ENCODE assay signal across 6 cellular contexts in the genomic region with DNA sequence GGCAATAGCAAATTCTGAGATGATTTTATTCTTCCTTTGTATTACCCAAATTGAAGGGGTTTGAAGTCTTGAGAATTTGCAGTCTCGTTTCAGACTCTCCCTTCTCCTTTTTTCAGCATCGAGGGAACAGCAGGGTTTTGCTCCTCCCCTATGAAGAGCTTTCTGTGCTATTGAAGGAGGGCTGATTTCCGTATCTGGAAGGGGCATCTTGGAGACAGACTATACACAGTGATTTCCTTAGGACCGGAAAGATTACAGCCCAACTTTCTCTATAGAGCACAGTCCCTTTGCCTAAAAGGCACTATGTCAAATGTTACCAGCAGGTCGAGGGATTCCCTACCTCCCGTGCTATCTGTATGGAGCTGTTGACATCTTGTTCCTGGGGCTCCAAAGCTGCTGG. TPM values are rescaled to one million over a fixed set of nuclear protein-coding genes. Genes with fewer than 3 reads are reported as not detected.
DNase-seq lines count a peak whose midpoint lies in the region; ATAC-seq, FAIRE-seq and TF ChIP-seq lines count a peak whose summit lies in the region.
"Not testable (repeated sequence)": the region's sequence is repeated elsewhere in the genome, so short reads cannot be mapped to it uniquely, and the experiment has no call there.

No MANE protein-coding gene starts in this region.

- in situ Hi-C loops in K562 (cut with MboI): not testable (repeated sequence)

- not testable (repeated sequence) for H3K9ac ChIP-seq in K562 (ENCODE audit: insufficient read depth in 1 of 2, low read depth in 2 of 2, low read length in 2 of 2); neural progenitor cell

- not testable (repeated sequence) for FAIRE-seq in K562 (lab: Jason Lieb, UNC)

- not testable (repeated sequence) for BruUV-seq in K562 (replicated peaks; lab: Mats Ljungman, UMichigan)

- H3K9me3 ChIP-seq in K562 (replicated peaks; ENCODE audit: control insufficient read depth, insufficient read depth, low read depth, low read length); neural progenitor cell (ENCODE audit: low read depth): not testable (repeated sequence)

- H3K4me1 Mint-ChIP-seq in neural progenitor cell: peaks cover 26% of the 10 kb centered on the region

- H3K79me2 ChIP-seq in K562 (ENCODE audit: control insufficient read depth, insufficient read depth, low read length); neural progenitor cell (ENCODE audit: low read depth): not testable (repeated sequence)

- H3K27me3 Mint-ChIP-seq in neural progenitor cell (ENCODE audit: insufficient read depth, low read depth): not testable (repeated sequence)

- H4K20me1 ChIP-seq in K562 (replicated peaks; ENCODE audit: control insufficient read depth, insufficient read depth, low read length); neural progenitor cell (ENCODE audit: low read depth): not testable (repeated sequence)

- TF ChIP-seq EP300 in K562 (IDR thresholded peaks at IDR 0.05; ENCODE audit: low read length): not testable (repeated sequence)

- ATAC-seq in K562: not testable (repeated sequence)

- not testable (repeated sequence) for H3K27me3 ChIP-seq in K562 (ENCODE audit: control insufficient read depth in 2 of 2, insufficient read depth in 2 of 2, low read length in 2 of 2); neural progenitor cell

- H3K4me3 Mint-ChIP-seq in neural progenitor cell: peak overlapping the region; percentile 34

- TF ChIP-seq RAD21 in K562 (CRISPR knock-in tag; conservative IDR thresholded peaks at IDR 0.05 in 1 of 2, IDR thresholded peaks at IDR 0.05 in 1 of 2): not testable (repeated sequence)

- not testable (repeated sequence) for H3K27ac Mint-ChIP-seq in neural progenitor cell

- not testable (repeated sequence) for H2AFZ ChIP-seq in K562 (ENCODE audit: low read depth, low read length)
- H2AFZ ChIP-seq in neural progenitor cell (replicated peaks): peak overlapping the region; percentile 76

- not testable (repeated sequence) for H3K36me3 Mint-ChIP-seq in neural progenitor cell

- not testable (repeated sequence) for TF ChIP-seq CTCF in VCaP (conservative IDR thresholded peaks at IDR 0.05); K562 (IDR thresholded peaks at IDR 0.05 in 2 of 3, conservative IDR thresholded peaks at IDR 0.05 in 1 of 3; ENCODE audit: insufficient read depth in 2 of 3, low read depth in 1 of 3, low read length in 3 of 3); neural progenitor cell (IDR thresholded peaks at IDR 0.05)

- peak; percentile 9 for DNase-seq in DMS79 treated with DMSO at 0.1 percent for 48 hours (lab: John Stamatoyannopoulos, UW)
- peak; percentile 35 for DNase-seq in NCI-H2227 (lab: John Stamatoyannopoulos, UW; ENCODE audit: unreplicated experiment)
- peak; percentile 18 for DNase-seq in OCI-M1 (lab: John Stamatoyannopoulos, UW)
- not testable (repeated sequence) for DNase-seq in K562 (ENCODE audit: extremely low read depth in 1 of 4, low spot score in 3 of 4); neural progenitor cell (ENCODE audit: low spot score)

- WGBS in K562 (ENCODE audit: insufficient coverage, low coverage, missing lambda C conversion rate): 3% methylated on average over 6 of the region's 6 CpGs

- peak overlapping the region; percentile 21; the same call in 1 of the 2 replicates for H3K27ac ChIP-seq in VCaP
- H3K27ac ChIP-seq in K562 (ENCODE audit: extremely low read depth, low read depth, low read length); neural progenitor cell: not testable (repeated sequence)

- POLR2A ChIA-PET in K562 (lab: Yijun Ruan, JAX): not testable (repeated sequence)

- intact Hi-C loops in K562 (cut with micrococcal nuclease): not testable (repeated sequence)

- TF ChIP-seq POLR2A in K562 (conservative IDR thresholded peaks at IDR 0.05): not testable (repeated sequence)

- H3K9me1 ChIP-seq in K562 (ENCODE audit: control insufficient read depth, insufficient read depth, low read length): not testable (repeated sequence)

- not testable (repeated sequence) for H3F3A ChIP-seq in neural progenitor cell (ENCODE audit: low read depth)

- CTCF ChIA-PET in K562 (lab: Yijun Ruan, JAX; ENCODE audit: low intra/inter-chr PET ratio): not testable (repeated sequence)

- not testable (repeated sequence) for H3K36me3 ChIP-seq in K562 (ENCODE audit: control insufficient read depth, insufficient read depth, low read length); neural progenitor cell

- not testable (repeated sequence) for H3K4me2 ChIP-seq in K562 (ENCODE audit: insufficient read depth, low read length)
- peak overlapping the region; percentile 27 for H3K4me2 ChIP-seq in neural progenitor cell

- not testable (repeated sequence) for H3K4me1 ChIP-seq in K562 (replicated peaks in 1 of 2; ENCODE audit: control insufficient read depth in 2 of 2, insufficient read depth in 2 of 2, low read length in 2 of 2); neural progenitor cell

- H3K9me3 Mint-ChIP-seq in neural progenitor cell: not testable (repeated sequence)

- H3K4me3 ChIP-seq in K562, neural progenitor cell: not testable (repeated sequence)

TF ChIP-seq in K562, 482 proteins besides CTCF, POLR2A, EP300 and RAD21:
- peak in 1 of 2 experiments; percentile 57; a peak in 1 of 4 replicates for TF ChIP-seq RCOR1 (IDR thresholded peaks at IDR 0.05; ENCODE audit: borderline replicate concordance in 1 of 2, low read depth in 2 of 2, low read length in 2 of 2)
- peak; percentile 37 to 51; a peak in 2 of 4 replicates for TF ChIP-seq KDM1A (IDR thresholded peaks at IDR 0.05)

RNA-seq across cellular contexts. Expression of a gene that starts 50.2 kb away (rescaled TPM):
- total RNA-seq in K562 (2011; cell fraction: chromatin; rRNA removed; ENCODE audit: low replicate concordance): 126 and 189 TPM in 2 replicates
- total RNA-seq in K562 (2011; cell fraction: nucleolus; rRNA removed): 81.4 and 87.1 TPM in 2 replicates
- 129 and 187 TPM in 2 replicates for total RNA-seq in K562 (2011; cell fraction: nucleoplasm; rRNA removed)
- 48.9 and 53.8 TPM in 2 replicates for total RNA-seq in K562 (2014; rRNA removed)
- total RNA-seq in K562 (2014; rRNA removed; fragmentation: Illumina TruSeq; extraction: Trizol): 75.5 and 86.4 TPM in 2 replicates
- total RNA-seq in K562 (2015; rRNA removed; fragmentation: Illumina TruSeq; extraction: Trizol): 54.2 and 61.5 TPM in 2 replicates
- 45.6 and 49.4 TPM in 2 replicates for total RNA-seq in K562 (2021)
- polyA plus RNA-seq in K562 (2011; rRNA removed): 59.7 and 62.3 TPM in 2 replicates
- polyA plus RNA-seq in K562 (2011; cell fraction: cytosol; rRNA removed): 17.0 and 25.9 TPM in 2 replicates
- 89.7 and 133 TPM in 2 replicates for polyA plus RNA-seq in K562 (2011; cell fraction: nucleus; rRNA removed)
- polyA plus RNA-seq in K562 (2012): 29.4 and 42.9 TPM in 2 replicates
- polyA plus RNA-seq in K562 (2014; fragmentation: Illumina TruSeq; extraction: Trizol): 50.6 and 60.4 TPM in 2 replicates
- 10 to 100 TPM; 42.1 to 55.2 TPM for polyA plus RNA-seq in K562 (2014; fragmentation: Nextera tagmentation; extraction: Ambion mirVana)
- 59.0 and 67.4 TPM in 2 replicates for polyA plus RNA-seq in K562 (2014; rRNA removed)
- 57.6 and 62.2 TPM in 2 replicates for polyA minus RNA-seq in K562 (2011; rRNA and poly(A)+ RNA removed)
- 17.8 and 30.6 TPM in 2 replicates for polyA minus RNA-seq in K562 (2011; cell fraction: cytosol; rRNA and poly(A)+ RNA removed)
- polyA minus RNA-seq in K562 (2011; cell fraction: nucleus; rRNA and poly(A)+ RNA removed): 86.4 and 92.7 TPM in 2 replicates
- 57.9 and 72.2 TPM in 2 replicates for total RNA-seq in neural progenitor cell (ENCODE audit: low replicate concordance)
